In the genomic region with DNA sequence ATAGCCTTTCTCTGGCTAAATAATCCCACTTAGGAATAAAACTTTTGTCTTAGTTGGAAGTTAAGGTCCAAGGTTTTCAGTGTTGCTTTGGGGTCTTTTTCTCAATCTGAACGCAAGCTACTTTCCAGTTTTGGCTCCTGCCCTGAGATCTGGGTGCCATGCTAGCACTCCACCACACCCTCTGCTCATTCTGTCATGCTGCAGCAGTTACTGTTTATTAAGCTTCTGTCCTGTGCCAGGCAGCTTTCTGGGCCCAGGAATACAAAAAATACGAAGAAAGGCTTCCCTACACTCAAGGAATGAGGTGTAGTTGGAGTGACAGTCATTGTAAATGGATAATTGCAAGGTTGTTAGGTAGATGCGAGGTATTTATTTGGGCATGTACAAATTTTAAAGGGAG, we compare ENCODE assay signal across 1 cellular context.
TF ChIP-seq lines count a peak whose summit lies in the region.

No MANE protein-coding gene starts in this region.

TF ChIP-seq in IMR-90, 13 proteins besides CTCF, POLR2A, EP300 and RAD21 (continued from another document):
- TF ChIP-seq ELK1 (IDR thresholded peaks at IDR 0.05; ENCODE audit: borderline replicate concordance, low read depth, low read length) (no peak), RFX5 (IDR thresholded peaks at IDR 0.05; ENCODE audit: low read depth, low read length) (no peak)
